8 cellular contexts compared by ENCODE assay signal in genomic region chr10:52308251-52309031, GRCh38. TPM values are rescaled to one million over a fixed set of nuclear protein-coding genes. Genes with fewer than 3 reads are reported as not detected.
DNase-seq lines count a peak whose midpoint lies in the region; ATAC-seq and TF ChIP-seq lines count a peak whose summit lies in the region.

No MANE protein-coding gene starts in this region.

- H2AFZ ChIP-seq in OCI-LY7 (ENCODE audit: low read length) (peak overlapping the region; percentile 60; the same call in 1 of the 2 replicates), smooth muscle cell (ENCODE audit: low read depth) (peak overlapping the region; percentile 93)

- WGBS in smooth muscle cell (ENCODE audit: low lambda C conversion rate), result 3% methylated on average over 40 of the region's 40 CpGs

- TF ChIP-seq CTCF in OCI-LY7 (conservative IDR thresholded peaks at IDR 0.05; ENCODE audit: low read length), result peak; percentile 76
- peak; percentile 84 for TF ChIP-seq CTCF in choroid plexus epithelial cell (conservative IDR thresholded peaks at IDR 0.05; ENCODE audit: low read depth, low read length)
- peak; percentile 71 for TF ChIP-seq CTCF in kidney epithelial cell (IDR thresholded peaks at IDR 0.05; ENCODE audit: insufficient read depth, low read length, poor library complexity, severe bottlenecking)
- peak; percentile 66 for TF ChIP-seq CTCF in smooth muscle cell (IDR thresholded peaks at IDR 0.05; ENCODE audit: borderline replicate concordance, insufficient read depth, poor library complexity, severe bottlenecking)

- H3K9me2 ChIP-seq in OCI-LY7 (ENCODE audit: insufficient read depth, low read length), result no peaks in the 10 kb centered on the region

- H3K79me2 ChIP-seq in OCI-LY7 (ENCODE audit: insufficient read depth, low read depth, low read length) (no peaks in the 10 kb centered on the region), smooth muscle cell (ENCODE audit: low read depth) (no peaks in the 10 kb centered on the region)

- no TSS peak for BruUV-seq in OCI-LY7 (replicated peaks; lab: Mats Ljungman, UMichigan)

- H4K20me1 ChIP-seq in OCI-LY7 (ENCODE audit: insufficient read depth, low read length) (no peaks in the 10 kb centered on the region; the same call in 1 of the 2 replicates), smooth muscle cell (ENCODE audit: low read depth) (no peaks in the 10 kb centered on the region)

- H3K4me2 ChIP-seq in OCI-LY7 (ENCODE audit: low read length) (0 out of 2 replicates have a peak overlapping the region, but pooled peaks have one; percentile 17), smooth muscle cell (peak overlapping the region; percentile 92)

- no peaks in the 10 kb centered on the region for H3K9me3 ChIP-seq in OCI-LY7 (ENCODE audit: low read length)
- no peaks in the 10 kb centered on the region for H3K9me3 ChIP-seq in smooth muscle cell (replicated peaks; ENCODE audit: low read depth)

- ATAC-seq in GM19372 (IDR thresholded peaks at IDR 0.05; ENCODE audit: low read depth, unreplicated experiment) (peak; percentile 78), HG03432 (IDR thresholded peaks at IDR 0.05; ENCODE audit: unreplicated experiment) (peak; percentile 91), HG03571 (IDR thresholded peaks at IDR 0.05; ENCODE audit: unreplicated experiment) (no peak)

- H3K36me3 ChIP-seq in OCI-LY7 (ENCODE audit: insufficient read depth, low read length) (no peaks in the 10 kb centered on the region), kidney epithelial cell (ENCODE audit: control insufficient read depth, insufficient read depth, low read length) (no peaks in the 10 kb centered on the region), smooth muscle cell (ENCODE audit: low read depth) (no peaks in the 10 kb centered on the region)

- H3F3A ChIP-seq in smooth muscle cell (ENCODE audit: low read depth), result no peaks in the 10 kb centered on the region

- CTCF ChIA-PET in OCI-LY7 (lab: Charles Lee; ENCODE audit: unreplicated experiment), result no interaction called here

- H3K4me3 ChIP-seq in OCI-LY7 (ENCODE audit: low read depth, low read length, poor library complexity, severe bottlenecking) (no peak overlapping the region), choroid plexus epithelial cell (ENCODE audit: low read depth, low read length) (peak overlapping the region; percentile 61), kidney epithelial cell (ENCODE audit: low read depth, low read length) (peak overlapping the region; percentile 50), smooth muscle cell (peak overlapping the region; percentile 63)

- H3K27me3 ChIP-seq in kidney epithelial cell (ENCODE audit: control insufficient read depth, insufficient read depth, low read length), result no peaks in the 10 kb centered on the region
- H3K27me3 ChIP-seq in smooth muscle cell (ENCODE audit: low read depth), result no peaks in the 10 kb centered on the region

- intact Hi-C loops in OCI-LY7 (cut with micrococcal nuclease; ENCODE audit: unreplicated experiment), result loop anchor here (1.0 to 5.0 kb wide), 2 partner anchors 181 to 259 kb away; no protein-coding TSS in a partner anchor

- H3K9ac ChIP-seq in smooth muscle cell (ENCODE audit: low read depth), result peak overlapping the region; percentile 6

- H3K27ac ChIP-seq in OCI-LY7 (ENCODE audit: low read depth, low read length, poor library complexity, severe bottlenecking) (no peak overlapping the region), smooth muscle cell (ENCODE audit: low read depth) (no peak overlapping the region)

- DNase-seq in DMS153 treated with DMSO at 0.1 percent for 48 hours (lab: John Stamatoyannopoulos, UW; ENCODE audit: unreplicated experiment) (peak; percentile 39), OCI-LY7 (ENCODE audit: low spot score) (peak; percentile 43), choroid plexus epithelial cell (ENCODE audit: low read depth) (peak; percentile 91), kidney epithelial cell (ENCODE audit: low read depth) (no peak), smooth muscle cell (lab: John Stamatoyannopoulos, UW; ENCODE audit: unreplicated experiment) (peak; percentile 66)

- H3K4me1 ChIP-seq in OCI-LY7 (ENCODE audit: insufficient read depth, low read length, poor library complexity, severe bottlenecking), result no peaks in the 10 kb centered on the region
- no peaks in the 10 kb centered on the region for H3K4me1 ChIP-seq in smooth muscle cell (ENCODE audit: low read depth)

- POLR2A ChIA-PET in OCI-LY7 (lab: Charles Lee), result no interaction called here

RNA-seq across cellular contexts. Expression of gene DKK1, which starts 5.6 kb away (rescaled TPM):
- not detected in 2 replicates for total RNA-seq in OCI-LY7 (2014; rRNA removed; shearing (Covaris generic))
- total RNA-seq in OCI-LY7 (2022) (not detected in 2 replicates), kidney epithelial cell (4.7 and 6.1 TPM in 2 replicates), smooth muscle cell (69.5 and 76.6 TPM in 2 replicates)
- 59.5 and 72.8 TPM in 2 replicates for polyA plus RNA-seq in smooth muscle cell
